In genomic region chr2:11254100-11254536, GRCh38 we compare ENCODE assay signal across 1 cellular context.
TF ChIP-seq lines count a peak whose summit lies in the region.

No MANE protein-coding gene starts in this region.

TF ChIP-seq in HepG2, 621 proteins besides CTCF, POLR2A, EP300 and RAD21 (continued from another document and continues in another):
- TF ChIP-seq ARID5B (CRISPR knock-in tag; IDR thresholded peaks at IDR 0.05) (peak; percentile 59; the same call in 1 of the 2 replicates), SOX5 (CRISPR knock-in tag; IDR thresholded peaks at IDR 0.05; ENCODE audit: borderline replicate concordance) (0 out of 2 replicates have a peak, but pooled peaks have one; percentile 22), ZNF337 (CRISPR knock-in tag; IDR thresholded peaks at IDR 0.05; ENCODE audit: borderline replicate concordance, low read depth) (no peak), ZNF30 (CRISPR knock-in tag; IDR thresholded peaks at IDR 0.05) (no peak), TBL1XR1 (IDR thresholded peaks at IDR 0.05; ENCODE audit: borderline replicate concordance, low read length, partially characterized antibody) (no peak), MIER3 (CRISPR knock-in tag; IDR thresholded peaks at IDR 0.05; ENCODE audit: borderline replicate concordance) (peak; percentile 52; the same call in 1 of the 2 replicates), CEBPG (CRISPR knock-in tag; IDR thresholded peaks at IDR 0.05) (peak; percentile 52; the same call in 1 of the 2 replicates), THAP11 (CRISPR knock-in tag; IDR thresholded peaks at IDR 0.05) (peak; percentile 30; the same call in 1 of the 2 replicates), MLXIP (CRISPR knock-in tag; IDR thresholded peaks at IDR 0.05; ENCODE audit: borderline replicate concordance) (no peak), BCL6 (CRISPR knock-in tag; IDR thresholded peaks at IDR 0.05) (peak; percentile 67), TAF15 (IDR thresholded peaks at IDR 0.05; ENCODE audit: low read depth, low read length, poor library complexity, severe bottlenecking) (no peak), RERE (CRISPR knock-in tag; IDR thresholded peaks at IDR 0.05; ENCODE audit: low read depth) (peak; percentile 64; the same call in 1 of the 2 replicates), ZMAT3 (CRISPR knock-in tag; conservative IDR thresholded peaks at IDR 0.05) (no peak), ZBTB20 (CRISPR knock-in tag; IDR thresholded peaks at IDR 0.05; ENCODE audit: borderline replicate concordance, low read depth) (no peak), NFIC (IDR thresholded peaks at IDR 0.05; ENCODE audit: low read length) (0 out of 2 replicates have a peak, but pooled peaks have one; percentile 29), ZNF44 (CRISPR knock-in tag; IDR thresholded peaks at IDR 0.05) (no peak), HNRNPLL (IDR thresholded peaks at IDR 0.05; ENCODE audit: low read depth, low read length, poor library complexity, severe bottlenecking) (no peak), ZNF777 (CRISPR knock-in tag; IDR thresholded peaks at IDR 0.05) (no peak), FOXP1 (IDR thresholded peaks at IDR 0.05) (peak; percentile 24; the same call in 1 of the 2 replicates), FOXP1 (CRISPR knock-in tag; IDR thresholded peaks at IDR 0.05) (peak; percentile 81), ZBTB39 (CRISPR knock-in tag; IDR thresholded peaks at IDR 0.05) (no peak), SOX13 (IDR thresholded peaks at IDR 0.05) (no peak), SOX13 (CRISPR knock-in tag; conservative IDR thresholded peaks at IDR 0.05 in 1 of 2, IDR thresholded peaks at IDR 0.05 in 1 of 2) (peak in 1 of 2 experiments; percentile 33; a peak in 1 of 4 replicates), SOX6 (IDR thresholded peaks at IDR 0.05) (no peak), SOX6 (CRISPR knock-in tag; IDR thresholded peaks at IDR 0.05) (peak; percentile 48; the same call in 1 of the 2 replicates), FOXM1 (CRISPR knock-in tag; IDR thresholded peaks at IDR 0.05) (no peak), ARID3A (IDR thresholded peaks at IDR 0.05; ENCODE audit: low read depth, low read length) (0 out of 2 replicates have a peak, but pooled peaks have one; percentile 47), ATF4 (CRISPR knock-in tag; IDR thresholded peaks at IDR 0.05) (peak in 1 of 2 experiments; percentile 35; a peak in 1 of 4 replicates), CREB1 (IDR thresholded peaks at IDR 0.05) (no peak), CREB1 (CRISPR knock-in tag; IDR thresholded peaks at IDR 0.05) (peak; percentile 9; the same call in 1 of the 2 replicates), RBM22 (optimal IDR thresholded peaks at IDR 0.05; ENCODE audit: low read length) (peak; percentile 92), HMG20A (CRISPR knock-in tag; IDR thresholded peaks at IDR 0.05; ENCODE audit: borderline replicate concordance) (peak; percentile 31), SMAD3 (CRISPR knock-in tag; IDR thresholded peaks at IDR 0.05) (peak; percentile 54; the same call in 1 of the 2 replicates), NCOA2 (CRISPR knock-in tag; IDR thresholded peaks at IDR 0.05) (0 out of 2 replicates have a peak, but pooled peaks have one; percentile 26), FOSL2 (CRISPR knock-in tag; IDR thresholded peaks at IDR 0.05) (peak; percentile 29; the same call in 1 of the 2 replicates)
- TF ChIP-seq, protein P1, sequence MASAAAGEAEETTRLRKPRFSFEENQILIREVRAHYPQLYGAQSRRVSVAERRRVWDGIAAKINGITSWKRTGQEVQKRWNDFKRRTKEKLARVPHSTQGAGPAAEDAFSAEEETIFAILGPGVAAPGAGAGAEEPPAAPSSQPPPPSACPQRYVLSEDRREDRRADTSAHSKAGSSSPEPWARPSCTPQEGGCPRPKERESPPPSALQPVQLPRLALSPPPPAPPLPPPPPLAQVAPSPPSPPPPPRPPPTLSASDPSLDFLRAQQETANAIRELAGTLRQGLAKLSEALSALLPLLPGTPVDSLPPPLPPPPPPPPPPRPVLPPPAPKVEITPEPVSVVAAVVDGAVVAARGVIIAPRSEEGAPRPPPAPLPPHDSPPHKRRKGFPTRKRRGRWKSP (CRISPR knock-in tag; IDR thresholded peaks at IDR 0.05) = peak; percentile 70; the same call in 1 of the 2 replicates
- TF ChIP-seq, protein P2, sequence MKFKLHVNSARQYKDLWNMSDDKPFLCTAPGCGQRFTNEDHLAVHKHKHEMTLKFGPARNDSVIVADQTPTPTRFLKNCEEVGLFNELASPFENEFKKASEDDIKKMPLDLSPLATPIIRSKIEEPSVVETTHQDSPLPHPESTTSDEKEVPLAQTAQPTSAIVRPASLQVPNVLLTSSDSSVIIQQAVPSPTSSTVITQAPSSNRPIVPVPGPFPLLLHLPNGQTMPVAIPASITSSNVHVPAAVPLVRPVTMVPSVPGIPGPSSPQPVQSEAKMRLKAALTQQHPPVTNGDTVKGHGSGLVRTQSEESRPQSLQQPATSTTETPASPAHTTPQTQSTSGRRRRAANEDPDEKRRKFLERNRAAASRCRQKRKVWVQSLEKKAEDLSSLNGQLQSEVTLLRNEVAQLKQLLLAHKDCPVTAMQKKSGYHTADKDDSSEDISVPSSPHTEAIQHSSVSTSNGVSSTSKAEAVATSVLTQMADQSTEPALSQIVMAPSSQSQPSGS (CRISPR knock-in tag; IDR thresholded peaks at IDR 0.05) = 0 out of 2 replicates have a peak, but pooled peaks have one; percentile 27
- TF ChIP-seq, protein P3, sequence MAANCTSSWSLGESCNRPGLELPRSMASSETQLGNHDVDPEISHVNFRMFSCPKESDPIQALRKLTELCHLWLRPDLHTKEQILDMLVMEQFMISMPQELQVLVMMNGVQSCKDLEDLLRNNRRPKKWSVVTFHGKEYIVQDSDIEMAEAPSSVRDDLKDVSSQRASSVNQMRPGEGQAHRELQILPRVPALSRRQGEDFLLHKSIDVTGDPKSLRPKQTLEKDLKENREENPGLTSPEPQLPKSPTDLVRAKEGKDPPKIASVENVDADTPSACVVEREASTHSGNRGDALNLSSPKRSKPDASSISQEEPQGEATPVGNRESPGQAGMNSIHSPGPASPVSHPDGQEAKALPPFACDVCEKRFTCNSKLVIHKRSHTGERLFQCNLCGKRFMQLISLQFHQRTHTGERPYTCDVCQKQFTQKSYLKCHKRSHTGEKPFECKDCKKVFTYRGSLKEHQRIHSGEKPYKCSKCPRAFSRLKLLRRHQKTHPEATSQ (CRISPR knock-in tag; IDR thresholded peaks at IDR 0.05; ENCODE audit: borderline replicate concordance) = no peak
